18 cellular contexts compared by ENCODE assay signal in genomic region chr12:104701301-104701700, GRCh38.
DNase-seq lines count a peak whose midpoint lies in the region; ATAC-seq, FAIRE-seq and TF ChIP-seq lines count a peak whose summit lies in the region.
"Had no signal": no experiment of that assay in that cellular context is flagged by ENCODE, and none has a peak within 500 bp of the region (broad histone marks: within the 10 kb centered on the region; RNA-seq: fewer than 3 reads in every experiment).

No MANE protein-coding gene starts in this region.

- H3K23ac ChIP-seq in H1 (ENCODE audit: insufficient read length) = no peak overlapping the region

- H3K4ac ChIP-seq in H1 (replicated peaks; ENCODE audit: insufficient read length, low read depth, low read length) = no peak overlapping the region

- H3K27ac Mint-ChIP-seq in activated CD4-positive, alpha-beta memory T cell treated with anti-CD3 and anti-CD28 coated beads for 36 hours = peak overlapping the region; percentile 30
- H3K27ac Mint-ChIP-seq in activated CD4-positive, alpha-beta memory T cell treated with anti-CD3 and anti-CD28 coated beads, Interleukin-2, amount 10 ng/mL, durations not matched to agents 7 days and 5 days = no peak overlapping the region
- H3K27ac Mint-ChIP-seq in neural progenitor cell = peak overlapping the region; percentile 31
- H3K27ac Mint-ChIP-seq in activated CD4-positive, alpha-beta T cell treated with anti-CD3 and anti-CD28 coated beads, Interleukin-2, amount 10 ng/mL, durations not matched to agents 24 days and 14 days = no peak overlapping the region

- no peak overlapping the region for H2BK5ac ChIP-seq in H1 (ENCODE audit: low read depth, low read length)

- no peak for TF ChIP-seq RAD21 in H1 (IDR thresholded peaks at IDR 0.05 in 1 of 2, conservative IDR thresholded peaks at IDR 0.05 in 1 of 2; ENCODE audit: low read depth in 2 of 2, low read length in 2 of 2)

- peaks cover 4% of the 10 kb centered on the region for H3K36me3 Mint-ChIP-seq in activated CD4-positive, alpha-beta memory T cell treated with anti-CD3 and anti-CD28 coated beads for 36 hours
- peaks cover 35% of the 10 kb centered on the region for H3K36me3 Mint-ChIP-seq in activated CD4-positive, alpha-beta memory T cell treated with anti-CD3 and anti-CD28 coated beads, Interleukin-2, amount 10 ng/mL, durations not matched to agents 7 days and 5 days (ENCODE audit: low read depth)
- H3K36me3 Mint-ChIP-seq in neural progenitor cell = no peaks in the 10 kb centered on the region
- peaks cover 31% of the 10 kb centered on the region for H3K36me3 Mint-ChIP-seq in activated CD4-positive, alpha-beta T cell treated with anti-CD3 and anti-CD28 coated beads, Interleukin-2, amount 10 ng/mL, durations not matched to agents 24 days and 14 days (ENCODE audit: low read depth)

- 0 out of 2 replicates have a peak overlapping the region, but pooled peaks have one; percentile 53 for H2AK5ac ChIP-seq in H1 (ENCODE audit: low read depth, low read length)

- no peak overlapping the region for H3K56ac ChIP-seq in H1 (replicated peaks; ENCODE audit: insufficient read length, low read depth, low read length)

- no peak overlapping the region for H4K5ac ChIP-seq in H1 (ENCODE audit: insufficient read length, low read depth, low read length)

- peaks cover 56% of the 10 kb centered on the region for H3K4me1 Mint-ChIP-seq in activated CD4-positive, alpha-beta memory T cell treated with anti-CD3 and anti-CD28 coated beads for 36 hours (ENCODE audit: low read depth)
- H3K4me1 Mint-ChIP-seq in activated CD4-positive, alpha-beta memory T cell treated with anti-CD3 and anti-CD28 coated beads, Interleukin-2, amount 10 ng/mL, durations not matched to agents 7 days and 5 days = peaks cover 36% of the 10 kb centered on the region
- H3K4me1 Mint-ChIP-seq in neural progenitor cell = peaks cover 31% of the 10 kb centered on the region
- peaks cover 41% of the 10 kb centered on the region for H3K4me1 Mint-ChIP-seq in activated CD4-positive, alpha-beta T cell treated with anti-CD3 and anti-CD28 coated beads, Interleukin-2, amount 10 ng/mL, durations not matched to agents 24 days and 14 days

- WGBS in H1 (ENCODE audit: extremely low coverage in 1 of 2, insufficient coverage in 1 of 2, insufficient read length in 1 of 2, insufficient replicate concordance in 2 of 2, low coverage in 1 of 2, low lambda C conversion rate in 2 of 2, missing lambda C conversion rate in 1 of 2), 2 experiments = 90% methylated on average over 7 of the region's 7 CpGs; no CpG with 5 or more reads in 1 of the 2 experiments

- H3K9me3 ChIP-seq in DND-41 (ENCODE audit: insufficient read depth, low read length, severe bottlenecking) (no peaks in the 10 kb centered on the region), H1 (ENCODE audit: insufficient read depth in 2 of 2, low read depth in 1 of 2, low read length in 1 of 2) (no peaks in the 10 kb centered on the region), neural progenitor cell (ENCODE audit: low read depth) (no peaks in the 10 kb centered on the region), Karpas-422 (ENCODE audit: low read length) (no peaks in the 10 kb centered on the region)
- H3K9me3 ChIP-seq: A549, BLaER1, HAP-1 had no signal

- TF ChIP-seq CTCF in DND-41 (IDR thresholded peaks at IDR 0.05; ENCODE audit: borderline replicate concordance, extremely low read depth, low read length, poor library complexity, severe bottlenecking) = no peak
- no peak for TF ChIP-seq CTCF in H1 (IDR thresholded peaks at IDR 0.05; ENCODE audit: control extremely low read depth in 1 of 3, insufficient read depth in 1 of 3, low read depth in 1 of 3, low read length in 3 of 3)
- no peak for TF ChIP-seq CTCF in neural progenitor cell (IDR thresholded peaks at IDR 0.05)

- no peak for FAIRE-seq in H1 (lab: Jason Lieb, UNC)
- FAIRE-seq: A549, GM12878 had no signal

- H2BK20ac ChIP-seq in H1 (ENCODE audit: low read length) = no peak overlapping the region

- H4K20me1 ChIP-seq in DND-41 (ENCODE audit: insufficient read depth, low read length) (peaks cover 95% of the 10 kb centered on the region), H1 (replicated peaks in 1 of 2; ENCODE audit: control insufficient read depth in 1 of 2, insufficient read depth in 2 of 2, low read length in 2 of 2) (peaks cover 0 to 1% of the 10 kb centered on the region in 2 experiments), neural progenitor cell (ENCODE audit: low read depth) (peaks cover 20% of the 10 kb centered on the region), Karpas-422 (ENCODE audit: insufficient read depth, low read depth, low read length) (no peaks in the 10 kb centered on the region)

- H2BK120ac ChIP-seq in H1 (replicated peaks; ENCODE audit: low read depth, low read length) = no peak overlapping the region

- H3K14ac ChIP-seq in H1 (ENCODE audit: insufficient read length) = no peak overlapping the region

- H3K27ac ChIP-seq in DND-41 (ENCODE audit: low read length) = peak overlapping the region; percentile 39; the same call in 1 of the 2 replicates
- H3K27ac ChIP-seq in H1 (ENCODE audit: low read depth, low read length) = no peak overlapping the region
- no peak overlapping the region for H3K27ac ChIP-seq in neural progenitor cell
- H3K27ac ChIP-seq in Karpas-422 (ENCODE audit: low read length) = no peak overlapping the region
- H3K27ac ChIP-seq: 22Rv1, A549, BLaER1 had no signal

- H3K36me3 ChIP-seq in DND-41 (ENCODE audit: insufficient read depth, low read length) (peaks cover 68% of the 10 kb centered on the region), H1 (ENCODE audit: control insufficient read depth in 2 of 4, insufficient read depth in 4 of 4, low read length in 3 of 4) (no peaks in the 10 kb centered on the region; a peak in 1 of 8 replicates), neural progenitor cell (no peaks in the 10 kb centered on the region), Karpas-422 (ENCODE audit: insufficient read depth, low read length) (no peaks in the 10 kb centered on the region)
- H3K36me3 ChIP-seq: HAP-1 had no signal

- ATAC-seq in DND-41 (ENCODE audit: insufficient read depth, low read depth) = no peak
- ATAC-seq in activated CD4-positive, CD25-positive, alpha-beta regulatory T cell treated with anti-CD3 and anti-CD28 coated beads, Interleukin-2, amount 50 U/mL, for 24 hours = no peak
- ATAC-seq: A549, GM12878 had no signal

- no peak overlapping the region for H2BK15ac ChIP-seq in H1 (ENCODE audit: low read length)

- TF ChIP-seq EP300 in H1 (IDR thresholded peaks at IDR 0.05; ENCODE audit: borderline replicate concordance in 1 of 2, low read depth in 2 of 2, low read length in 2 of 2) = no peak

- no peak overlapping the region for H3K4me3 Mint-ChIP-seq in activated CD4-positive, alpha-beta memory T cell treated with anti-CD3 and anti-CD28 coated beads for 36 hours
- H3K4me3 Mint-ChIP-seq in activated CD4-positive, alpha-beta memory T cell treated with anti-CD3 and anti-CD28 coated beads, Interleukin-2, amount 10 ng/mL, durations not matched to agents 7 days and 5 days = no peak overlapping the region
- H3K4me3 Mint-ChIP-seq in neural progenitor cell = no peak overlapping the region
- no peak overlapping the region for H3K4me3 Mint-ChIP-seq in activated CD4-positive, alpha-beta T cell treated with anti-CD3 and anti-CD28 coated beads, Interleukin-2, amount 10 ng/mL, durations not matched to agents 24 days and 14 days
- H3K4me3 Mint-ChIP-seq: CD14-positive monocyte; CD4-positive, alpha-beta memory T cell had no signal

- no peak overlapping the region for H3K4me3 ChIP-seq in DND-41 (ENCODE audit: low read depth in 1 of 2, low read length in 2 of 2)
- H3K4me3 ChIP-seq in H1 (ENCODE audit: extremely low read depth in 1 of 4, insufficient read depth in 2 of 4, low read depth in 3 of 4, low read length in 4 of 4) = no peak overlapping the region
- H3K4me3 ChIP-seq in neural progenitor cell = no peak overlapping the region
- H3K4me3 ChIP-seq in Karpas-422 (ENCODE audit: low read length) = no peak overlapping the region
- H3K4me3 ChIP-seq: A549, BLaER1, GM12878, HAP-1 had no signal

- no peak overlapping the region for H4K8ac ChIP-seq in H1 (ENCODE audit: extremely low read depth, insufficient read depth, low read length)

- no peaks in the 10 kb centered on the region for H3K9me2 ChIP-seq in Karpas-422 (replicated peaks; ENCODE audit: insufficient read depth, low read length)

- H3K27me3 ChIP-seq in DND-41 (ENCODE audit: insufficient read depth, low read length, poor library complexity) (no peaks in the 10 kb centered on the region), H1 (replicated peaks in 1 of 4; ENCODE audit: control insufficient read depth in 3 of 4, extremely low read depth in 1 of 4, insufficient read depth in 3 of 4, low read length in 3 of 4) (no peaks in the 10 kb centered on the region), neural progenitor cell (no peaks in the 10 kb centered on the region), Karpas-422 (ENCODE audit: low read length) (no peaks in the 10 kb centered on the region)
- H3K27me3 ChIP-seq: BLaER1 had no signal

- H3K79me2 ChIP-seq in DND-41 (ENCODE audit: insufficient read depth, low read length) = peaks cover 97% of the 10 kb centered on the region
- H3K79me2 ChIP-seq in H1 (ENCODE audit: control insufficient read depth in 1 of 2, insufficient read depth in 2 of 2, low read length in 2 of 2) = no peaks in the 10 kb centered on the region
- no peaks in the 10 kb centered on the region for H3K79me2 ChIP-seq in neural progenitor cell (ENCODE audit: low read depth)
- H3K79me2 ChIP-seq in Karpas-422 (ENCODE audit: low read length) = no peaks in the 10 kb centered on the region

- H3K79me1 ChIP-seq in H1 (ENCODE audit: low read depth, low read length) = no peaks in the 10 kb centered on the region

- H3K18ac ChIP-seq in H1 (ENCODE audit: extremely low read depth, low read length) = no peak overlapping the region

- H3F3A ChIP-seq in neural progenitor cell (ENCODE audit: low read depth) = no peaks in the 10 kb centered on the region

- no peak overlapping the region for H4K91ac ChIP-seq in H1 (replicated peaks; ENCODE audit: insufficient read length, low read length)

- intact Hi-C loops in activated CD4-positive, alpha-beta memory T cell treated with anti-CD3 and anti-CD28 coated beads for 36 hours (cut with micrococcal nuclease) = no loop called here
- intact Hi-C loops in activated CD4-positive, alpha-beta T cell treated with anti-CD3 and anti-CD28 coated beads, Interleukin-2, amount 10 ng/mL, durations not matched to agents 24 days and 14 days (cut with micrococcal nuclease) = no loop called here

- H2AFZ ChIP-seq in DND-41 (ENCODE audit: low read depth, low read length) (no peak overlapping the region), H1 (ENCODE audit: low read length) (no peak overlapping the region), neural progenitor cell (replicated peaks) (no peak overlapping the region), Karpas-422 (ENCODE audit: low read length) (no peak overlapping the region)

- no peaks in the 10 kb centered on the region for H3K9me3 Mint-ChIP-seq in activated CD4-positive, alpha-beta memory T cell treated with anti-CD3 and anti-CD28 coated beads for 36 hours
- no peaks in the 10 kb centered on the region for H3K9me3 Mint-ChIP-seq in activated CD4-positive, alpha-beta memory T cell treated with anti-CD3 and anti-CD28 coated beads, Interleukin-2, amount 10 ng/mL, durations not matched to agents 7 days and 5 days
- H3K9me3 Mint-ChIP-seq in neural progenitor cell = no peaks in the 10 kb centered on the region
- H3K9me3 Mint-ChIP-seq in activated CD4-positive, alpha-beta T cell treated with anti-CD3 and anti-CD28 coated beads, Interleukin-2, amount 10 ng/mL, durations not matched to agents 24 days and 14 days = peaks cover 9% of the 10 kb centered on the region
- H3K9me3 Mint-ChIP-seq: CD4-positive, alpha-beta memory T cell had no signal

- H2BK12ac ChIP-seq in H1 (ENCODE audit: low read depth, low read length) = no peak overlapping the region

- no peak overlapping the region for H3K4me2 ChIP-seq in DND-41 (ENCODE audit: insufficient read depth, low read length)
- H3K4me2 ChIP-seq in H1 (ENCODE audit: insufficient read depth in 1 of 2, low read depth in 2 of 2, low read length in 2 of 2) = no peak overlapping the region
- H3K4me2 ChIP-seq in neural progenitor cell = no peak overlapping the region
- H3K4me2 ChIP-seq in Karpas-422 (ENCODE audit: low read depth, low read length, poor library complexity, severe bottlenecking) = no peak overlapping the region
- H3K4me2 ChIP-seq: A549, BLaER1 had no signal

- POLR2A ChIA-PET in activated CD4-positive, alpha-beta memory T cell treated with anti-CD3 and anti-CD28 coated beads for 36 hours (lab: Charles Lee) = no interaction called here
- POLR2A ChIA-PET in activated CD4-positive, alpha-beta memory T cell treated with anti-CD3 and anti-CD28 coated beads, Interleukin-2, amount 10 ng/mL, durations not matched to agents 7 days and 5 days (lab: Charles Lee) = no interaction called here
- POLR2A ChIA-PET in H1 (lab: Charles Lee; ENCODE audit: partially characterized antibody) = no interaction called here

- H3K23me2 ChIP-seq in H1 (ENCODE audit: low read depth, low read length) = no peaks in the 10 kb centered on the region

- no peak for TF ChIP-seq POLR2A in H1 (IDR thresholded peaks at IDR 0.05; ENCODE audit: control extremely low read depth in 1 of 2, low read depth in 2 of 2, low read length in 2 of 2)

- CTCF ChIA-PET in activated CD4-positive, alpha-beta memory T cell treated with anti-CD3 and anti-CD28 coated beads for 36 hours (lab: Charles Lee) = no interaction called here
- CTCF ChIA-PET in activated CD4-positive, alpha-beta memory T cell treated with anti-CD3 and anti-CD28 coated beads, Interleukin-2, amount 10 ng/mL, durations not matched to agents 7 days and 5 days (lab: Charles Lee) = no interaction called here
- CTCF ChIA-PET in H1 (lab: Charles Lee; ENCODE audit: partially characterized antibody) = interaction anchor here (1.2 kb wide), 1 partner anchor 79 kb away, joined by 3 read pairs; no protein-coding TSS in a partner anchor

- H3K27me3 Mint-ChIP-seq in activated CD4-positive, alpha-beta memory T cell treated with anti-CD3 and anti-CD28 coated beads for 36 hours = no peaks in the 10 kb centered on the region
- H3K27me3 Mint-ChIP-seq in activated CD4-positive, alpha-beta memory T cell treated with anti-CD3 and anti-CD28 coated beads, Interleukin-2, amount 10 ng/mL, durations not matched to agents 7 days and 5 days = no peaks in the 10 kb centered on the region
- H3K27me3 Mint-ChIP-seq in neural progenitor cell (ENCODE audit: insufficient read depth, low read depth) = peaks cover 5% of the 10 kb centered on the region
- H3K27me3 Mint-ChIP-seq in activated CD4-positive, alpha-beta T cell treated with anti-CD3 and anti-CD28 coated beads, Interleukin-2, amount 10 ng/mL, durations not matched to agents 24 days and 14 days = no peaks in the 10 kb centered on the region
- H3K27me3 Mint-ChIP-seq: CD4-positive, alpha-beta memory T cell had no signal

- no peak for DNase-seq in activated CD4-positive, alpha-beta memory T cell treated with anti-CD3 and anti-CD28 coated beads for 36 hours
- DNase-seq in activated CD4-positive, alpha-beta memory T cell treated with anti-CD3 and anti-CD28 coated beads, Interleukin-2, amount 10 ng/mL, durations not matched to agents 7 days and 5 days = no peak
- DNase-seq in DND-41 (no peak), H1 (ENCODE audit: low read depth in 1 of 2, low spot score in 2 of 2) (no peak), neural progenitor cell (ENCODE audit: low spot score) (no peak), Karpas-422 (no peak)
- DNase-seq in activated CD4-positive, alpha-beta T cell treated with anti-CD3 and anti-CD28 coated beads, Interleukin-2, amount 10 ng/mL, durations not matched to agents 24 days and 14 days = no peak
- DNase-seq: Calu3; CD4-positive, alpha-beta memory T cell; DMS79 treated with DMSO at 0.1 percent for 48 hours; EL had no signal

- peaks cover 5% of the 10 kb centered on the region; the same call in 1 of the 2 replicates for H3K4me1 ChIP-seq in DND-41 (ENCODE audit: insufficient read depth, low read length)
- peaks cover 0 to 13% (median 6%) of the 10 kb centered on the region in 4 experiments; a peak in 6 of 7 replicates for H3K4me1 ChIP-seq in H1 (replicated peaks in 1 of 4; ENCODE audit: control insufficient read depth in 3 of 4, insufficient read depth in 4 of 4, low read length in 3 of 4)
- no peaks in the 10 kb centered on the region for H3K4me1 ChIP-seq in neural progenitor cell
- H3K4me1 ChIP-seq in Karpas-422 (ENCODE audit: low read length) = no peaks in the 10 kb centered on the region
- H3K4me1 ChIP-seq: HAP-1 had no signal

- H3K9ac ChIP-seq in DND-41 (ENCODE audit: low read depth, low read length) (no peak overlapping the region), H1 (replicated peaks in 1 of 4; ENCODE audit: extremely low read depth in 1 of 4, low read depth in 3 of 4, low read length in 3 of 4) (no peak overlapping the region), neural progenitor cell (no peak overlapping the region), Karpas-422 (ENCODE audit: low read length) (no peak overlapping the region)
- H3K9ac ChIP-seq: BLaER1 had no signal

Comparison
In these comparisons a context has a peak if more than half of its experiments do, and no peak if none do; other contexts are left out.
1. H3K27ac Mint-ChIP-seq: peak in activated CD4-positive, alpha-beta memory T cell treated with anti-CD3 and anti-CD28 coated beads for 36 hours (single experiment) and neural progenitor cell (single experiment); none in activated CD4-positive, alpha-beta memory T cell treated with anti-CD3 and anti-CD28 coated beads, Interleukin-2, amount 10 ng/mL, durations not matched to agents 7 days and 5 days (single experiment) and activated CD4-positive, alpha-beta T cell treated with anti-CD3 and anti-CD28 coated beads, Interleukin-2, amount 10 ng/mL, durations not matched to agents 24 days and 14 days (single experiment).